Comparison of ENCODE assay signal across 9 cellular contexts in genomic region chr20:32583581-32584045, GRCh38. TPM values are rescaled to one million over a fixed set of nuclear protein-coding genes. Genes with fewer than 3 reads are reported as not detected.
DNase-seq lines count a peak whose midpoint lies in the region; ATAC-seq and TF ChIP-seq lines count a peak whose summit lies in the region.
"Had no signal": no experiment of that assay in that cellular context is flagged by ENCODE, and none has a peak within 500 bp of the region (broad histone marks: within the 10 kb centered on the region; RNA-seq: fewer than 3 reads in every experiment).

No MANE protein-coding gene starts in this region.

- H3K4me3 ChIP-seq in left ventricle myocardium inferior: peak overlapping the region; percentile 75

- peak; percentile 15 for ATAC-seq in activated B cell treated with CpG ODN at 0.5 μM for 24 hours (ENCODE audit: low read depth)
- ATAC-seq in stimulated activated naive CD8-positive, alpha-beta T cell treated with anti-CD3 and anti-CD28 coated beads, Interleukin-15, amount 100 ng/mL, for 72 hours: peak; percentile 11
- no peak for ATAC-seq in GM19397 (IDR thresholded peaks at IDR 0.05; ENCODE audit: unreplicated experiment)
- ATAC-seq in HG03460 (IDR thresholded peaks at IDR 0.05; ENCODE audit: unreplicated experiment): no peak

- peaks cover 46% of the 10 kb centered on the region for H3K27me3 ChIP-seq in left ventricle myocardium inferior (ENCODE audit: low read depth)

- H3K4me1 Mint-ChIP-seq in activated B cell treated with CpG ODN at 0.5 μM for 24 hours: peaks cover 32% of the 10 kb centered on the region
- peaks cover 65% of the 10 kb centered on the region for H3K4me1 Mint-ChIP-seq in stimulated activated naive CD8-positive, alpha-beta T cell treated with anti-CD3 and anti-CD28 coated beads, Interleukin-15, amount 100 ng/mL, for 72 hours

- peak overlapping the region; percentile 48 for H3K27ac ChIP-seq in left ventricle myocardium inferior (replicated peaks)

- intact Hi-C loops in activated B cell treated with CpG ODN at 0.5 μM for 24 hours (cut with micrococcal nuclease) (loop anchor here (1.0 to 2.0 kb wide), 2 partner anchors 43 to 47 kb away; no protein-coding TSS in a partner anchor), left ventricle myocardium inferior (cut with micrococcal nuclease) (no loop called here)

- no peaks in the 10 kb centered on the region for H3K36me3 ChIP-seq in left ventricle myocardium inferior

- DNase-seq in NCI-H146 (lab: John Stamatoyannopoulos, UW): peak; percentile 55
- DNase-seq in NCI-H146 treated with DMSO at 0.1 percent for 48 hours (lab: John Stamatoyannopoulos, UW; ENCODE audit: unreplicated experiment): no peak
- no peak for DNase-seq in activated B cell treated with CpG ODN at 0.5 μM for 24 hours
- no peak for DNase-seq in left ventricle myocardium inferior
- no peak for DNase-seq in stimulated activated naive CD8-positive, alpha-beta T cell treated with anti-CD3 and anti-CD28 coated beads, Interleukin-15, amount 100 ng/mL, for 72 hours
- no peak for DNase-seq in KG1 (lab: John Stamatoyannopoulos, UW)

- TF ChIP-seq CTCF in activated B cell treated with CpG ODN at 0.5 μM for 24 hours (IDR thresholded peaks at IDR 0.05) (no peak), left ventricle myocardium inferior (IDR thresholded peaks at IDR 0.05; ENCODE audit: borderline replicate concordance) (no peak)

- CTCF ChIA-PET in activated B cell treated with CpG ODN at 0.5 μM for 24 hours (lab: Charles Lee): no interaction called here

- peaks cover 5% of the 10 kb centered on the region for H3K27me3 Mint-ChIP-seq in activated B cell treated with CpG ODN at 0.5 μM for 24 hours
- H3K27me3 Mint-ChIP-seq in stimulated activated naive CD8-positive, alpha-beta T cell treated with anti-CD3 and anti-CD28 coated beads, Interleukin-15, amount 100 ng/mL, for 72 hours: peaks cover 11% of the 10 kb centered on the region

- peaks cover 25% of the 10 kb centered on the region for H3K4me1 ChIP-seq in left ventricle myocardium inferior

- H3K27ac Mint-ChIP-seq in activated B cell treated with CpG ODN at 0.5 μM for 24 hours: no peak overlapping the region
- H3K27ac Mint-ChIP-seq in stimulated activated naive CD8-positive, alpha-beta T cell treated with anti-CD3 and anti-CD28 coated beads, Interleukin-15, amount 100 ng/mL, for 72 hours: no peak overlapping the region
- H3K27ac Mint-ChIP-seq: HFFc6 had no signal

- POLR2A ChIA-PET in activated B cell treated with CpG ODN at 0.5 μM for 24 hours (lab: Charles Lee): no interaction called here

- no peaks in the 10 kb centered on the region for H3K36me3 Mint-ChIP-seq in activated B cell treated with CpG ODN at 0.5 μM for 24 hours (ENCODE audit: low read depth)

- no peaks in the 10 kb centered on the region for H3K9me3 Mint-ChIP-seq in activated B cell treated with CpG ODN at 0.5 μM for 24 hours
- no peaks in the 10 kb centered on the region for H3K9me3 Mint-ChIP-seq in stimulated activated naive CD8-positive, alpha-beta T cell treated with anti-CD3 and anti-CD28 coated beads, Interleukin-15, amount 100 ng/mL, for 72 hours
- H3K9me3 Mint-ChIP-seq: HFFc6 had no signal

- no peaks in the 10 kb centered on the region for H3K9me3 ChIP-seq in left ventricle myocardium inferior (replicated peaks)

- no peak overlapping the region for H3K4me3 Mint-ChIP-seq in activated B cell treated with CpG ODN at 0.5 μM for 24 hours
- H3K4me3 Mint-ChIP-seq in stimulated activated naive CD8-positive, alpha-beta T cell treated with anti-CD3 and anti-CD28 coated beads, Interleukin-15, amount 100 ng/mL, for 72 hours: no peak overlapping the region

RNA-seq across cellular contexts. Expression of gene NOL4L, which starts 1.5 kb away (rescaled TPM):
- total RNA-seq in activated B cell treated with CpG ODN at 0.5 μM for 24 hours (4.3 and 4.7 TPM in 2 replicates), left ventricle myocardium inferior (5.6 TPM)

Comparison
In these comparisons a context has a peak if more than half of its experiments do, and no peak if none do; other contexts are left out.
1. ATAC-seq: peak in activated B cell treated with CpG ODN at 0.5 μM for 24 hours (single experiment) and stimulated activated naive CD8-positive, alpha-beta T cell treated with anti-CD3 and anti-CD28 coated beads, Interleukin-15, amount 100 ng/mL, for 72 hours (single experiment); none in GM19397 (single experiment) and HG03460 (single experiment).